Comparison of ENCODE assay signal across 14 cellular contexts in the genomic region with DNA sequence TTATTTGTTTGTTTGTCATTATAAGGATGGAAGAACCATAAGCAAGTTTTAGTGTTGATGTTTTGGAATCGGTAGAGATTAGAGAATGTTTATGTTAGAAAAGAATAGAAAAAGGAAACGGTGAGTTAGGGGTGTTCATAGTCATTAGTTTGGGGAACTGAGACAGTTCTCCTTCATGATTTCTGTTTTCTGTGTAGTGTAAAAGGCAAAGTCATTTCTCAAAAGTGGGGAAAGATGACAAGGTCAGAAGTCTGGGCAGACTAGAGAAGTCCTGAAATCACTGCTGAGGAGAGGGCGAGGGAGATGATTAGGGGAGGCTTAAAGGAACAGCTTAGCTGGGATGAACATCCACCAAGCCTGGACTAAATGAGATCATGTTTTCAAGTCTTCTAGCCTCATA.
A peak's percentile ranks its signal among the peaks of the same experiment; 100 is the strongest.
DNase-seq lines count a peak whose midpoint lies in the region; ATAC-seq and TF ChIP-seq lines count a peak whose summit lies in the region.
"Had no signal": no experiment of that assay in that cellular context is flagged by ENCODE, and none has a peak within 500 bp of the region (broad histone marks: within the 10 kb centered on the region; RNA-seq: fewer than 3 reads in every experiment).

No MANE protein-coding gene starts in this region.

- peak; percentile 58 for ATAC-seq in GM18867 (IDR thresholded peaks at IDR 0.05; ENCODE audit: unreplicated experiment)
- ATAC-seq in GM21526 (IDR thresholded peaks at IDR 0.05; ENCODE audit: low FRiP score, unreplicated experiment) = peak; percentile 61
- ATAC-seq in HG03103 (IDR thresholded peaks at IDR 0.05; ENCODE audit: low read depth, unreplicated experiment) = peak; percentile 55
- ATAC-seq in activated naive CD8-positive, alpha-beta T cell treated with anti-CD3 and anti-CD28 coated beads, Interleukin-2, amount 50 U/mL, for 24 hours = no peak
- no peak for ATAC-seq in psoas muscle
- ATAC-seq: activated CD8-positive, alpha-beta memory T cell treated with anti-CD3 and anti-CD28 coated beads, Interleukin-2, amount 10 ng/mL, durations not matched to agents 7 days and 5 days had no signal

- H3K27me3 Mint-ChIP-seq in activated naive CD8-positive, alpha-beta T cell treated with anti-CD3 and anti-CD28 coated beads, Interleukin-2, amount 50 U/mL, for 24 hours = no peaks in the 10 kb centered on the region
- no peaks in the 10 kb centered on the region for H3K27me3 Mint-ChIP-seq in HFFc6 (ENCODE audit: insufficient read depth)
- H3K27me3 Mint-ChIP-seq: activated CD8-positive, alpha-beta memory T cell treated with anti-CD3 and anti-CD28 coated beads, Interleukin-2, amount 10 ng/mL, durations not matched to agents 7 days and 5 days; central memory CD8-positive, alpha-beta T cell; progenitor cell of endocrine pancreas had no signal

- H3K27me3 ChIP-seq in brain microvascular endothelial cell (replicated peaks) (no peaks in the 10 kb centered on the region), psoas muscle (ENCODE audit: insufficient read depth in 3 of 3, low read length in 2 of 3) (no peaks in the 10 kb centered on the region)

- peaks cover 30% of the 10 kb centered on the region for H3K9me3 Mint-ChIP-seq in activated naive CD8-positive, alpha-beta T cell treated with anti-CD3 and anti-CD28 coated beads, Interleukin-2, amount 50 U/mL, for 24 hours
- H3K9me3 Mint-ChIP-seq in HFFc6 = peaks cover 62% of the 10 kb centered on the region

- no peak for DNase-seq in activated naive CD8-positive, alpha-beta T cell treated with anti-CD3 and anti-CD28 coated beads, Interleukin-2, amount 50 U/mL, for 24 hours
- no peak for DNase-seq in brain microvascular endothelial cell
- DNase-seq in psoas muscle = no peak
- no peak for DNase-seq in D341Med (ENCODE audit: low spot score)
- no peak for DNase-seq in HFFc6
- DNase-seq: activated CD8-positive, alpha-beta memory T cell treated with anti-CD3 and anti-CD28 coated beads, Interleukin-2, amount 10 ng/mL, durations not matched to agents 7 days and 5 days; COR-L47; left ventricle myocardium inferior; NCI-H524 had no signal

- H3K36me3 ChIP-seq in brain microvascular endothelial cell (replicated peaks) (no peaks in the 10 kb centered on the region), psoas muscle (ENCODE audit: insufficient read depth in 1 of 2, low read depth in 1 of 2) (no peaks in the 10 kb centered on the region)
- H3K36me3 ChIP-seq: left ventricle myocardium inferior had no signal

- 94 to 96% (median 95%) methylated on average over 3 of the region's 3 CpGs for WGBS in psoas muscle, 3 donors

- no peaks in the 10 kb centered on the region for H3K9me3 ChIP-seq in psoas muscle
- H3K9me3 ChIP-seq: left ventricle myocardium inferior had no signal

- H3K4me1 ChIP-seq in psoas muscle = peaks cover 5% of the 10 kb centered on the region

- no peak overlapping the region for H3K4me3 Mint-ChIP-seq in activated naive CD8-positive, alpha-beta T cell treated with anti-CD3 and anti-CD28 coated beads, Interleukin-2, amount 50 U/mL, for 24 hours
- no peak overlapping the region for H3K4me3 Mint-ChIP-seq in HFFc6
- H3K4me3 Mint-ChIP-seq: activated CD8-positive, alpha-beta memory T cell treated with anti-CD3 and anti-CD28 coated beads, Interleukin-2, amount 10 ng/mL, durations not matched to agents 7 days and 5 days; central memory CD8-positive, alpha-beta T cell had no signal

- intact Hi-C loops in psoas muscle (cut with DNase I) = no loop called here

- H3K27ac ChIP-seq in brain microvascular endothelial cell = no peak overlapping the region
- no peak overlapping the region for H3K27ac ChIP-seq in psoas muscle
- H3K27ac ChIP-seq: left ventricle myocardium inferior had no signal

- no peaks in the 10 kb centered on the region for H3K36me3 Mint-ChIP-seq in activated naive CD8-positive, alpha-beta T cell treated with anti-CD3 and anti-CD28 coated beads, Interleukin-2, amount 50 U/mL, for 24 hours (ENCODE audit: low read depth)
- H3K36me3 Mint-ChIP-seq in HFFc6 (ENCODE audit: low read depth) = no peaks in the 10 kb centered on the region; the same call in 1 of the 2 replicates

- in situ Hi-C loops in brain microvascular endothelial cell (cut with HindIII; ENCODE audit: low pct_ligation_motif_present, low sequenced_read_pairs) = no loop called here

- no peak for TF ChIP-seq CTCF in brain microvascular endothelial cell (IDR thresholded peaks at IDR 0.05; ENCODE audit: low read depth, low read length, missing control alignments)
- TF ChIP-seq CTCF in psoas muscle (IDR thresholded peaks at IDR 0.05) = no peak
- TF ChIP-seq CTCF in HFFc6 (IDR thresholded peaks at IDR 0.05) = no peak

- H3K27ac Mint-ChIP-seq in activated naive CD8-positive, alpha-beta T cell treated with anti-CD3 and anti-CD28 coated beads, Interleukin-2, amount 50 U/mL, for 24 hours = peak overlapping the region; percentile 28
- H3K27ac Mint-ChIP-seq in HFFc6 = no peak overlapping the region
- H3K27ac Mint-ChIP-seq: activated CD8-positive, alpha-beta memory T cell treated with anti-CD3 and anti-CD28 coated beads, Interleukin-2, amount 10 ng/mL, durations not matched to agents 7 days and 5 days; progenitor cell of endocrine pancreas had no signal

- H3K4me3 ChIP-seq in brain microvascular endothelial cell (ENCODE audit: low read depth, low read length) = no peak overlapping the region
- H3K4me3 ChIP-seq in psoas muscle = no peak overlapping the region
- H3K4me3 ChIP-seq: left ventricle myocardium inferior had no signal

- peaks cover 34% of the 10 kb centered on the region for H3K4me1 Mint-ChIP-seq in activated naive CD8-positive, alpha-beta T cell treated with anti-CD3 and anti-CD28 coated beads, Interleukin-2, amount 50 U/mL, for 24 hours
- no peaks in the 10 kb centered on the region for H3K4me1 Mint-ChIP-seq in HFFc6 (ENCODE audit: low read depth)
- H3K4me1 Mint-ChIP-seq: central memory CD8-positive, alpha-beta T cell had no signal

Comparison
In these comparisons a context has a peak if more than half of its experiments do, and no peak if none do; other contexts are left out.
1. ATAC-seq: peak in GM18867 (single experiment), GM21526 (single experiment) and HG03103 (single experiment); none in activated naive CD8-positive, alpha-beta T cell treated with anti-CD3 and anti-CD28 coated beads, Interleukin-2, amount 50 U/mL, for 24 hours (single experiment) and psoas muscle (0 of 4).